8 cellular contexts compared by ENCODE assay signal in genomic region chr19:48469056-48469881, GRCh38. TPM values are rescaled to one million over a fixed set of nuclear protein-coding genes. Genes with fewer than 3 reads are reported as not detected.
DNase-seq lines count a peak whose midpoint lies in the region; ATAC-seq and TF ChIP-seq lines count a peak whose summit lies in the region.

CYTH2 (plus strand) TSS chr19:48469369; CDS start chr19:48469508, 139 bp downstream.

- peak within 1 kb of the TSS; percentile 96 for H2AK5ac ChIP-seq in trophoblast cell (ENCODE audit: low read length)

- no CpG with 5 or more reads among the region's 87 CpGs for WGBS in trophoblast cell (ENCODE audit: extremely low coverage, insufficient coverage, insufficient read length)
- 1% methylated on average over 46 of the region's 87 CpGs; no CpG with 5 or more reads in 1 of the 2 donors for WGBS in transverse colon (ENCODE audit: low coverage in 1 of 2), 2 donors

- peak within 1 kb of the TSS; percentile 71 for H2AFZ ChIP-seq in trophoblast cell (ENCODE audit: insufficient read depth, low read length, poor library complexity)

- peak within 1 kb of the TSS; percentile 88 for H3K4me2 ChIP-seq in trophoblast cell (ENCODE audit: low read length)

- H4K91ac ChIP-seq in trophoblast cell (ENCODE audit: low read depth, low read length), result peak within 1 kb of the TSS; percentile 100

- no peaks in the 10 kb centered on the region for H3K9me3 Mint-ChIP-seq in activated naive CD8-positive, alpha-beta T cell treated with anti-CD3 and anti-CD28 coated beads, Interleukin-2, amount 50 U/mL, for 24 hours

- TF ChIP-seq POLR2A in transverse colon (IDR thresholded peaks at IDR 0.05), result peak; percentile 98

- peaks cover 9% of the 10 kb centered on the region for H3K79me1 ChIP-seq in trophoblast cell (ENCODE audit: low read length)

- H3K4me1 ChIP-seq in trophoblast cell (ENCODE audit: control insufficient read depth in 1 of 2, insufficient read depth in 2 of 2, low read length in 2 of 2) (peaks cover 7 to 19% of the 10 kb centered on the region in 2 experiments), transverse colon (peaks cover 9 to 19% (median 14%) of the 10 kb centered on the region in 4 donors)

- peak within 1 kb of the TSS; percentile 94 for H3K4me3 ChIP-seq in GM12875 (ENCODE audit: low read depth, low read length)
- peak within 1 kb of the TSS; percentile 89 for H3K4me3 ChIP-seq in trophoblast cell (ENCODE audit: low read depth, low read length)
- H3K4me3 ChIP-seq in transverse colon, result peak within 1 kb of the TSS; percentile 74 to 100 (median 95)

- H3K4me3 Mint-ChIP-seq in activated naive CD8-positive, alpha-beta T cell treated with anti-CD3 and anti-CD28 coated beads, Interleukin-2, amount 50 U/mL, for 24 hours, result peak within 1 kb of the TSS; percentile 86

- peaks cover 12% of the 10 kb centered on the region for H3K79me2 ChIP-seq in trophoblast cell (ENCODE audit: control insufficient read depth, insufficient read depth, low read length, poor library complexity)

- H3K36me3 ChIP-seq in trophoblast cell (ENCODE audit: control insufficient read depth in 1 of 2, insufficient read depth in 2 of 2, low read length in 2 of 2) (peaks cover 41 to 43% of the 10 kb centered on the region in 2 experiments), transverse colon (peaks cover 0 to 39% (median 18%) of the 10 kb centered on the region in 4 donors)

- DNase-seq in NCI-H1417 treated with DMSO at 0.1 percent for 48 hours (lab: John Stamatoyannopoulos, UW) (peak; percentile 98), SW480 (ENCODE audit: low spot score) (peak; percentile 100), Right ventricle myocardium superior (peak; percentile 100), trophoblast cell (peak; percentile 100), transverse colon (peak; percentile 100)
- peak; percentile 98 for DNase-seq in activated naive CD8-positive, alpha-beta T cell treated with anti-CD3 and anti-CD28 coated beads, Interleukin-2, amount 50 U/mL, for 24 hours

- in situ Hi-C loops in transverse colon (cut with MboI; ENCODE audit: low pct_ligation_motif_present in 1 of 4, low pct_unique_long_range_greater_than_20kb in 1 of 4, low sequenced_read_pairs in 3 of 4), result no loop called here

- no peak within 1 kb of the TSS for H2BK12ac ChIP-seq in trophoblast cell (ENCODE audit: low read length)

- peak within 1 kb of the TSS; percentile 96 for H3K18ac ChIP-seq in trophoblast cell (ENCODE audit: low read length)

- peak within 1 kb of the TSS; percentile 98 for H3K9ac ChIP-seq in trophoblast cell (ENCODE audit: low read length)

- H4K12ac ChIP-seq in trophoblast cell (ENCODE audit: low read depth, low read length), result peak within 1 kb of the TSS; percentile 99

- TF ChIP-seq CTCF in GM12875 (IDR thresholded peaks at IDR 0.05; ENCODE audit: borderline replicate concordance, insufficient read depth, low read depth, low read length) (no peak), transverse colon (IDR thresholded peaks at IDR 0.05) (no peak)

- H3K27me3 ChIP-seq in trophoblast cell (ENCODE audit: insufficient read depth, low read length) (no peaks in the 10 kb centered on the region), transverse colon (no peaks in the 10 kb centered on the region)

- peak within 1 kb of the TSS; percentile 99 for H2BK120ac ChIP-seq in trophoblast cell (ENCODE audit: insufficient read depth, low read length, poor library complexity)

- peak within 1 kb of the TSS; percentile 99 for H4K8ac ChIP-seq in trophoblast cell (ENCODE audit: low read depth, low read length)

- peak within 1 kb of the TSS; percentile 98 for H3K4ac ChIP-seq in trophoblast cell (ENCODE audit: low read depth, low read length)

- H3K27ac ChIP-seq in trophoblast cell (ENCODE audit: low read depth, low read length) (peak within 1 kb of the TSS; percentile 97), transverse colon (peak within 1 kb of the TSS; percentile 96 to 100 (median 98))

- ATAC-seq in HG02798 (IDR thresholded peaks at IDR 0.05; ENCODE audit: poor library complexity, unreplicated experiment) (peak; percentile 94), Right ventricle myocardium superior (ENCODE audit: poor library complexity) (peak; percentile 95)
- ATAC-seq in activated naive CD8-positive, alpha-beta T cell treated with anti-CD3 and anti-CD28 coated beads, Interleukin-2, amount 50 U/mL, for 24 hours, result peak; percentile 94

- H2BK5ac ChIP-seq in trophoblast cell (ENCODE audit: low read depth, low read length, poor library complexity), result peak within 1 kb of the TSS; percentile 96

- TF ChIP-seq EP300 in transverse colon (IDR thresholded peaks at IDR 0.05; ENCODE audit: low read depth), result no peak

- peaks cover under 1% of the 10 kb centered on the region for H3K9me3 ChIP-seq in trophoblast cell (ENCODE audit: insufficient read depth, low read depth, low read length)
- H3K9me3 ChIP-seq in transverse colon, result no peaks in the 10 kb centered on the region

- peaks cover 4% of the 10 kb centered on the region for H3K36me3 Mint-ChIP-seq in activated naive CD8-positive, alpha-beta T cell treated with anti-CD3 and anti-CD28 coated beads, Interleukin-2, amount 50 U/mL, for 24 hours (ENCODE audit: low read depth)

- H3K14ac ChIP-seq in trophoblast cell (ENCODE audit: low read length), result peak within 1 kb of the TSS; percentile 99

- intact Hi-C loops in Right ventricle myocardium superior (cut with DNase I), result no loop called here
- intact Hi-C loops in transverse colon (cut with DNase I; ENCODE audit: low total_unique reads), result no loop called here

- peaks cover 13% of the 10 kb centered on the region for H3K4me1 Mint-ChIP-seq in activated naive CD8-positive, alpha-beta T cell treated with anti-CD3 and anti-CD28 coated beads, Interleukin-2, amount 50 U/mL, for 24 hours

- H3K23ac ChIP-seq in trophoblast cell (ENCODE audit: low read length), result no peak within 1 kb of the TSS

- peak within 1 kb of the TSS; percentile 90 for H3K27ac Mint-ChIP-seq in activated naive CD8-positive, alpha-beta T cell treated with anti-CD3 and anti-CD28 coated beads, Interleukin-2, amount 50 U/mL, for 24 hours

- H3K27me3 Mint-ChIP-seq in activated naive CD8-positive, alpha-beta T cell treated with anti-CD3 and anti-CD28 coated beads, Interleukin-2, amount 50 U/mL, for 24 hours, result no peaks in the 10 kb centered on the region

RNA-seq across cellular contexts. Expression of gene CYTH2, which starts in this region (rescaled TPM):
- total RNA-seq in Right ventricle myocardium superior (29.8 TPM), transverse colon (100 to 1,000 TPM in 2 of 4 donors, 10 to 100 TPM in 2; 61.1 to 410 (median 171) TPM)
- polyA plus RNA-seq in trophoblast cell (2013), result 63.7 and 67.0 TPM in 2 replicates

Comparison
In these comparisons a context has a peak if more than half of its experiments do, and no peak if none do; other contexts are left out.
1. Peak in every context shown above with its lines: DNase-seq, ATAC-seq, H3K4me3 ChIP-seq and H3K27ac ChIP-seq.